Comparison of ENCODE assay signal across 1 cellular context in genomic region chr4:75664604-75665003, GRCh38. TPM values are rescaled to one million over a fixed set of nuclear protein-coding genes. Genes with fewer than 3 reads are reported as not detected.
"Had no signal": no experiment of that assay in that cellular context is flagged by ENCODE, and none has a peak within 500 bp of the region (broad histone marks: within the 10 kb centered on the region; RNA-seq: fewer than 3 reads in every experiment).

No MANE protein-coding gene starts in this region.

RNA-seq across cellular contexts. Expression of gene CDKL2, which starts 34.3 kb away (rescaled TPM):
- total RNA-seq: mesenteric fat pad had no signal
